In the genomic region with DNA sequence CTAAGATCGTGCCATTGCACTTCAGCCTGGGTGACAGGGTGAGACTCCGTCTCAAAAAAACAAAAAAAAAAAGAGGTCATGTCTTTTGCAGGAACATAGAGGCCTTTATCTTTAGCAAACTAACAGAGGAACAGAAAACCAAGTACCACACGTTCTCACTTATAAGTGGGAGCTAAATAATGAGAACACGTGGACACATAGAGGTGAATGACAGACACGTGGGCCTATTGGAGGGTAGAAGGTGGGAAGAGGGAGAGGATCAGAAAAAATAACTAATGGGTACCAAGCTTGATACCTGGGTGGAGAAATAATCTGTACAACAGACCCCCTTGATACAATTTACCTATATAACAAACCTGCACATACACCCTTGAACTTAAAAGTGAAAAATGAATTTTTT, we compare ENCODE assay signal across 4 cellular contexts.
TF ChIP-seq lines count a peak whose summit lies in the region.

No MANE protein-coding gene starts in this region.

TF ChIP-seq in HepG2, 621 proteins besides CTCF, POLR2A, EP300 and RAD21:
- TF ChIP-seq, protein P1, sequence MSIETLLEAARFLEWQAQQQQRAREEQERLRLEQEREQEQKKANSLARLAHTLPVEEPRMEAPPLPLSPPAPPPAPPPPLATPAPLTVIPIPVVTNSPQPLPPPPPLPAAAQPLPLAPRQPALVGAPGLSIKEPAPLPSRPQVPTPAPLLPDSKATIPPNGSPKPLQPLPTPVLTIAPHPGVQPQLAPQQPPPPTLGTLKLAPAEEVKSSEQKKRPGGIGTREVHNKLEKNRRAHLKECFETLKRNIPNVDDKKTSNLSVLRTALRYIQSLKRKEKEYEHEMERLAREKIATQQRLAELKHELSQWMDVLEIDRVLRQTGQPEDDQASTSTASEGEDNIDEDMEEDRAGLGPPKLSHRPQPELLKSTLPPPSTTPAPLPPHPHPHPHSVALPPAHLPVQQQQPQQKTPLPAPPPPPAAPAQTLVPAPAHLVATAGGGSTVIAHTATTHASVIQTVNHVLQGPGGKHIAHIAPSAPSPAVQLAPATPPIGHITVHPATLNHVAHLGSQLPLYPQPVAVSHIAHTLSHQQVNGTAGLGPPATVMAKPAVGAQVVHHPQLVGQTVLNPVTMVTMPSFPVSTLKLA (IDR thresholded peaks at IDR 0.05): peak; percentile 68; the same call in 1 of the 2 replicates
- TF ChIP-seq ZNF180 (CRISPR knock-in tag; IDR thresholded peaks at IDR 0.05; ENCODE audit: borderline replicate concordance, low read depth): no peak

TF ChIP-seq in HEK293T, 16 proteins besides CTCF, POLR2A, EP300 and RAD21:
- TF ChIP-seq ELF4 (IDR thresholded peaks at IDR 0.05) (no peak), SUZ12 (IDR thresholded peaks at IDR 0.05) (no peak), NFRKB (IDR thresholded peaks at IDR 0.05) (no peak)
- TF ChIP-seq, protein P2, sequence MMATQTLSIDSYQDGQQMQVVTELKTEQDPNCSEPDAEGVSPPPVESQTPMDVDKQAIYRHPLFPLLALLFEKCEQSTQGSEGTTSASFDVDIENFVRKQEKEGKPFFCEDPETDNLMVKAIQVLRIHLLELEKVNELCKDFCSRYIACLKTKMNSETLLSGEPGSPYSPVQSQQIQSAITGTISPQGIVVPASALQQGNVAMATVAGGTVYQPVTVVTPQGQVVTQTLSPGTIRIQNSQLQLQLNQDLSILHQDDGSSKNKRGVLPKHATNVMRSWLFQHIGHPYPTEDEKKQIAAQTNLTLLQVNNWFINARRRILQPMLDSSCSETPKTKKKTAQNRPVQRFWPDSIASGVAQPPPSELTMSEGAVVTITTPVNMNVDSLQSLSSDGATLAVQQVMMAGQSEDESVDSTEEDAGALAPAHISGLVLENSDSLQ (IDR thresholded peaks at IDR 0.05): peak; percentile 43; the same call in 1 of the 2 replicates

TF ChIP-seq in GM12878, 131 proteins besides CTCF, POLR2A, EP300 and RAD21:
- TF ChIP-seq, protein P2 (IDR thresholded peaks at IDR 0.05): peak; percentile 76
- TF ChIP-seq BCL11A (IDR thresholded peaks at IDR 0.05; ENCODE audit: low read depth, low read length) (no peak), ZBED1 (IDR thresholded peaks at IDR 0.05; ENCODE audit: borderline replicate concordance) (no peak)

TF ChIP-seq in GM23338, 12 proteins besides CTCF, POLR2A, EP300 and RAD21:
- TF ChIP-seq NANOG (IDR thresholded peaks at IDR 0.05; ENCODE audit: borderline replicate concordance) (no peak), CREB1 (CRISPR knock-in tag; IDR thresholded peaks at IDR 0.05; ENCODE audit: low read depth) (no peak), JUNB (IDR thresholded peaks at IDR 0.05; ENCODE audit: unreplicated experiment) (no peak), EZH2phosphoT487 (IDR thresholded peaks at IDR 0.05; ENCODE audit: unreplicated experiment) (no peak), ZNF331 (CRISPR knock-in tag; IDR thresholded peaks at IDR 0.05; ENCODE audit: low read depth) (no peak), EZH2 (IDR thresholded peaks at IDR 0.05; ENCODE audit: low read depth, unreplicated experiment) (no peak), ZNF114 (CRISPR knock-in tag; IDR thresholded peaks at IDR 0.05) (no peak)
- TF ChIP-seq, protein P3, sequence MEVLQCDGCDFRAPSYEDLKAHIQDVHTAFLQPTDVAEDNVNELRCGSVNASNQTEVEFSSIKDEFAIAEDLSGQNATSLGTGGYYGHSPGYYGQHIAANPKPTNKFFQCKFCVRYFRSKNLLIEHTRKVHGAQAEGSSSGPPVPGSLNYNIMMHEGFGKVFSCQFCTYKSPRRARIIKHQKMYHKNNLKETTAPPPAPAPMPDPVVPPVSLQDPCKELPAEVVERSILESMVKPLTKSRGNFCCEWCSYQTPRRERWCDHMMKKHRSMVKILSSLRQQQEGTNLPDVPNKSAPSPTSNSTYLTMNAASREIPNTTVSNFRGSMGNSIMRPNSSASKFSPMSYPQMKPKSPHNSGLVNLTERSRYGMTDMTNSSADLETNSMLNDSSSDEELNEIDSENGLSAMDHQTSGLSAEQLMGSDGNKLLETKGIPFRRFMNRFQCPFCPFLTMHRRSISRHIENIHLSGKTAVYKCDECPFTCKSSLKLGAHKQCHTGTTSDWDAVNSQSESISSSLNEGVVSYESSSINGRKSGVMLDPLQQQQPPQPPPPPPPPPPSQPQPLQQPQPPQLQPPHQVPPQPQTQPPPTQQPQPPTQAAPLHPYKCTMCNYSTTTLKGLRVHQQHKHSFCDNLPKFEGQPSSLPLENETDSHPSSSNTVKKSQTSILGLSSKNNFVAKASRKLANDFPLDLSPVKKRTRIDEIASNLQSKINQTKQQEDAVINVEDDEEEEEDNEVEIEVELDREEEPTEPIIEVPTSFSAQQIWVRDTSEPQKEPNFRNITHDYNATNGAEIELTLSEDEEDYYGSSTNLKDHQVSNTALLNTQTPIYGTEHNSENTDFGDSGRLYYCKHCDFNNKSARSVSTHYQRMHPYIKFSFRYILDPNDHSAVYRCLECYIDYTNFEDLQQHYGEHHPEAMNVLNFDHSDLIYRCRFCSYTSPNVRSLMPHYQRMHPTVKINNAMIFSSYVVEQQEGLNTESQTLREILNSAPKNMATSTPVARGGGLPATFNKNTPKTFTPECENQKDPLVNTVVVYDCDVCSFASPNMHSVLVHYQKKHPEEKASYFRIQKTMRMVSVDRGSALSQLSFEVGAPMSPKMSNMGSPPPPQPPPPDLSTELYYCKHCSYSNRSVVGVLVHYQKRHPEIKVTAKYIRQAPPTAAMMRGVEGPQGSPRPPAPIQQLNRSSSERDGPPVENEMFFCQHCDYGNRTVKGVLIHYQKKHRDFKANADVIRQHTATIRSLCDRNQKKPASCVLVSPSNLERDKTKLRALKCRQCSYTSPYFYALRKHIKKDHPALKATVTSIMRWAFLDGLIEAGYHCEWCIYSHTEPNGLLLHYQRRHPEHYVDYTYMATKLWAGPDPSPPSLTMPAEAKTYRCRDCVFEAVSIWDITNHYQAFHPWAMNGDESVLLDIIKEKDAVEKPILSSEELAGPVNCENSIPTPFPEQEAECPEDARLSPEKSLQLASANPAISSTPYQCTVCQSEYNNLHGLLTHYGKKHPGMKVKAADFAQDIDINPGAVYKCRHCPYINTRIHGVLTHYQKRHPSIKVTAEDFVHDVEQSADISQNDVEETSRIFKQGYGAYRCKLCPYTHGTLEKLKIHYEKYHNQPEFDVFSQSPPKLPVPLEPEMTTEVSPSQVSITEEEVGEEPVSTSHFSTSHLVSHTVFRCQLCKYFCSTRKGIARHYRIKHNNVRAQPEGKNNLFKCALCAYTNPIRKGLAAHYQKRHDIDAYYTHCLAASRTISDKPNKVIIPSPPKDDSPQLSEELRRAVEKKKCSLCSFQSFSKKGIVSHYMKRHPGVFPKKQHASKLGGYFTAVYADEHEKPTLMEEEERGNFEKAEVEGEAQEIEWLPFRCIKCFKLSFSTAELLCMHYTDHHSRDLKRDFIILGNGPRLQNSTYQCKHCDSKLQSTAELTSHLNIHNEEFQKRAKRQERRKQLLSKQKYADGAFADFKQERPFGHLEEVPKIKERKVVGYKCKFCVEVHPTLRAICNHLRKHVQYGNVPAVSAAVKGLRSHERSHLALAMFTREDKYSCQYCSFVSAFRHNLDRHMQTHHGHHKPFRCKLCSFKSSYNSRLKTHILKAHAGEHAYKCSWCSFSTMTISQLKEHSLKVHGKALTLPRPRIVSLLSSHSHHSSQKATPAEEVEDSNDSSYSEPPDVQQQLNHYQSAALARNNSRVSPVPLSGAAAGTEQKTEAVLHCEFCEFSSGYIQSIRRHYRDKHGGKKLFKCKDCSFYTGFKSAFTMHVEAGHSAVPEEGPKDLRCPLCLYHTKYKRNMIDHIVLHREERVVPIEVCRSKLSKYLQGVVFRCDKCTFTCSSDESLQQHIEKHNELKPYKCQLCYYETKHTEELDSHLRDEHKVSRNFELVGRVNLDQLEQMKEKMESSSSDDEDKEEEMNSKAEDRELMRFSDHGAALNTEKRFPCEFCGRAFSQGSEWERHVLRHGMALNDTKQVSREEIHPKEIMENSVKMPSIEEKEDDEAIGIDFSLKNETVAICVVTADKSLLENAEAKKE (CRISPR knock-in tag; IDR thresholded peaks at IDR 0.05): no peak
- TF ChIP-seq, protein P4, sequence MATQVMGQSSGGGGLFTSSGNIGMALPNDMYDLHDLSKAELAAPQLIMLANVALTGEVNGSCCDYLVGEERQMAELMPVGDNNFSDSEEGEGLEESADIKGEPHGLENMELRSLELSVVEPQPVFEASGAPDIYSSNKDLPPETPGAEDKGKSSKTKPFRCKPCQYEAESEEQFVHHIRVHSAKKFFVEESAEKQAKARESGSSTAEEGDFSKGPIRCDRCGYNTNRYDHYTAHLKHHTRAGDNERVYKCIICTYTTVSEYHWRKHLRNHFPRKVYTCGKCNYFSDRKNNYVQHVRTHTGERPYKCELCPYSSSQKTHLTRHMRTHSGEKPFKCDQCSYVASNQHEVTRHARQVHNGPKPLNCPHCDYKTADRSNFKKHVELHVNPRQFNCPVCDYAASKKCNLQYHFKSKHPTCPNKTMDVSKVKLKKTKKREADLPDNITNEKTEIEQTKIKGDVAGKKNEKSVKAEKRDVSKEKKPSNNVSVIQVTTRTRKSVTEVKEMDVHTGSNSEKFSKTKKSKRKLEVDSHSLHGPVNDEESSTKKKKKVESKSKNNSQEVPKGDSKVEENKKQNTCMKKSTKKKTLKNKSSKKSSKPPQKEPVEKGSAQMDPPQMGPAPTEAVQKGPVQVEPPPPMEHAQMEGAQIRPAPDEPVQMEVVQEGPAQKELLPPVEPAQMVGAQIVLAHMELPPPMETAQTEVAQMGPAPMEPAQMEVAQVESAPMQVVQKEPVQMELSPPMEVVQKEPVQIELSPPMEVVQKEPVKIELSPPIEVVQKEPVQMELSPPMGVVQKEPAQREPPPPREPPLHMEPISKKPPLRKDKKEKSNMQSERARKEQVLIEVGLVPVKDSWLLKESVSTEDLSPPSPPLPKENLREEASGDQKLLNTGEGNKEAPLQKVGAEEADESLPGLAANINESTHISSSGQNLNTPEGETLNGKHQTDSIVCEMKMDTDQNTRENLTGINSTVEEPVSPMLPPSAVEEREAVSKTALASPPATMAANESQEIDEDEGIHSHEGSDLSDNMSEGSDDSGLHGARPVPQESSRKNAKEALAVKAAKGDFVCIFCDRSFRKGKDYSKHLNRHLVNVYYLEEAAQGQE (IDR thresholded peaks at IDR 0.05; ENCODE audit: unreplicated experiment): no peak
- TF ChIP-seq, protein P5, sequence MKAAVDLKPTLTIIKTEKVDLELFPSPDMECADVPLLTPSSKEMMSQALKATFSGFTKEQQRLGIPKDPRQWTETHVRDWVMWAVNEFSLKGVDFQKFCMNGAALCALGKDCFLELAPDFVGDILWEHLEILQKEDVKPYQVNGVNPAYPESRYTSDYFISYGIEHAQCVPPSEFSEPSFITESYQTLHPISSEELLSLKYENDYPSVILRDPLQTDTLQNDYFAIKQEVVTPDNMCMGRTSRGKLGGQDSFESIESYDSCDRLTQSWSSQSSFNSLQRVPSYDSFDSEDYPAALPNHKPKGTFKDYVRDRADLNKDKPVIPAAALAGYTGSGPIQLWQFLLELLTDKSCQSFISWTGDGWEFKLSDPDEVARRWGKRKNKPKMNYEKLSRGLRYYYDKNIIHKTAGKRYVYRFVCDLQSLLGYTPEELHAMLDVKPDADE (IDR thresholded peaks at IDR 0.05): no peak
